Comparison of ENCODE assay signal across 9 cellular contexts in genomic region chr9:88651682-88652633, GRCh38.
A peak's percentile ranks its signal among the peaks of the same experiment; 100 is the strongest.
DNase-seq lines count a peak whose midpoint lies in the region; ATAC-seq, FAIRE-seq and TF ChIP-seq lines count a peak whose summit lies in the region.
"Had no signal": no experiment of that assay in that cellular context is flagged by ENCODE, and none has a peak within 500 bp of the region (broad histone marks: within the 10 kb centered on the region; RNA-seq: fewer than 3 reads in every experiment).

No MANE protein-coding gene starts in this region.

- peak; percentile 92 to 95 for ATAC-seq in right cardiac atrium
- no peak for ATAC-seq in activated CD8-positive, alpha-beta T cell treated with anti-CD3 and anti-CD28 coated beads for 36 hours
- ATAC-seq in HG02678 (IDR thresholded peaks at IDR 0.05; ENCODE audit: unreplicated experiment), result no peak

- H3K9me3 Mint-ChIP-seq in astrocyte (ENCODE audit: unreplicated experiment) (no peaks in the 10 kb centered on the region), nephron progenitor cell (peaks cover 11% of the 10 kb centered on the region)
- no peaks in the 10 kb centered on the region for H3K9me3 Mint-ChIP-seq in activated CD8-positive, alpha-beta T cell treated with anti-CD3 and anti-CD28 coated beads for 36 hours

- peak overlapping the region; percentile 87 for H3K4me2 ChIP-seq in GM23248 (ENCODE audit: unreplicated experiment)
- peak overlapping the region; percentile 73 for H3K4me2 ChIP-seq in astrocyte (ENCODE audit: low read length)

- H3K9me2 ChIP-seq in GM23248 (ENCODE audit: insufficient read depth), result no peaks in the 10 kb centered on the region

- H2AFZ ChIP-seq in GM23248 (peak overlapping the region; percentile 26; the same call in 1 of the 2 replicates), astrocyte (ENCODE audit: low read depth, low read length) (peak overlapping the region; percentile 20)

- H3K9ac ChIP-seq in GM23248, result peak overlapping the region; percentile 76
- peak overlapping the region; percentile 58 for H3K9ac ChIP-seq in astrocyte (ENCODE audit: low read length)

- peaks cover 14% of the 10 kb centered on the region for H3K4me1 Mint-ChIP-seq in astrocyte (ENCODE audit: low read depth, unreplicated experiment)
- H3K4me1 Mint-ChIP-seq in activated CD8-positive, alpha-beta T cell treated with anti-CD3 and anti-CD28 coated beads for 36 hours (ENCODE audit: low read depth), result no peaks in the 10 kb centered on the region
- no peaks in the 10 kb centered on the region for H3K4me1 Mint-ChIP-seq in nephron progenitor cell

- 1 to 2% methylated on average over 10 of the region's 10 CpGs for WGBS in GM23248 (ENCODE audit: low coverage in 1 of 2, low lambda C conversion rate in 2 of 2, missing lambda C conversion rate in 2 of 2), 2 experiments
- WGBS in right cardiac atrium, result 54% methylated on average over 10 of the region's 10 CpGs

- DNase-seq in GM23248 (peak; percentile 99), astrocyte (ENCODE audit: low read depth) (peak; percentile 98), right cardiac atrium (peak; percentile 90 to 95 (median 91)), NCI-H2081 (lab: John Stamatoyannopoulos, UW) (no peak), nephron progenitor cell (no peak)
- DNase-seq in activated CD8-positive, alpha-beta T cell treated with anti-CD3 and anti-CD28 coated beads for 36 hours, result no peak
- DNase-seq: activated CD4-positive, CD25-positive, alpha-beta regulatory T cell treated with anti-CD3 and anti-CD28 coated beads, Interleukin-2, amount 50 U/mL, for 72 hours had no signal

- no peak overlapping the region for H3K4me3 Mint-ChIP-seq in astrocyte (ENCODE audit: unreplicated experiment)
- no peak overlapping the region for H3K4me3 Mint-ChIP-seq in activated CD8-positive, alpha-beta T cell treated with anti-CD3 and anti-CD28 coated beads for 36 hours
- no peak overlapping the region for H3K4me3 Mint-ChIP-seq in nephron progenitor cell

- H3F3A ChIP-seq in GM23248 (ENCODE audit: insufficient read depth), result peaks cover 39% of the 10 kb centered on the region

- H3K9me3 ChIP-seq in GM23248 (ENCODE audit: low read depth), result no peaks in the 10 kb centered on the region
- H3K9me3 ChIP-seq in astrocyte (ENCODE audit: insufficient read depth, low read depth, low read length), result no peaks in the 10 kb centered on the region
- H3K9me3 ChIP-seq in right cardiac atrium (ENCODE audit: control insufficient read depth, low read length), result no peaks in the 10 kb centered on the region

- in situ Hi-C loops in GM23248 (cut with MboI), result no loop called here

- H3K27ac Mint-ChIP-seq in astrocyte (ENCODE audit: unreplicated experiment) (peak overlapping the region; percentile 70), nephron progenitor cell (no peak overlapping the region)
- H3K27ac Mint-ChIP-seq in activated CD8-positive, alpha-beta T cell treated with anti-CD3 and anti-CD28 coated beads for 36 hours, result no peak overlapping the region

- TF ChIP-seq CTCF in astrocyte (IDR thresholded peaks at IDR 0.05; ENCODE audit: insufficient read depth, low read depth, low read length) (peak; percentile 39), nephron progenitor cell (IDR thresholded peaks at IDR 0.05) (no peak)
- TF ChIP-seq CTCF in activated CD8-positive, alpha-beta T cell treated with anti-CD3 and anti-CD28 coated beads for 36 hours (IDR thresholded peaks at IDR 0.05), result no peak

- H3K4me1 ChIP-seq in GM23248 (ENCODE audit: insufficient read depth) (peaks cover 35% of the 10 kb centered on the region), astrocyte (ENCODE audit: insufficient read depth, low read length) (peaks cover 32% of the 10 kb centered on the region), right cardiac atrium (ENCODE audit: control insufficient read depth, insufficient read depth, low read length) (peaks cover 3% of the 10 kb centered on the region)

- POLR2A ChIA-PET in activated CD8-positive, alpha-beta T cell treated with anti-CD3 and anti-CD28 coated beads for 36 hours (lab: Charles Lee), result no interaction called here

- CTCF ChIA-PET in activated CD8-positive, alpha-beta T cell treated with anti-CD3 and anti-CD28 coated beads for 36 hours (lab: Charles Lee), result no interaction called here

- intact Hi-C loops in right cardiac atrium (cut with DNase I), result no loop called here
- intact Hi-C loops in activated CD8-positive, alpha-beta T cell treated with anti-CD3 and anti-CD28 coated beads for 36 hours (cut with micrococcal nuclease), result no loop called here

- H3K27me3 ChIP-seq in GM23248 (replicated peaks; ENCODE audit: insufficient read depth) (no peaks in the 10 kb centered on the region), astrocyte (ENCODE audit: insufficient read depth, low read length) (no peaks in the 10 kb centered on the region), right cardiac atrium (ENCODE audit: control insufficient read depth, insufficient read depth) (no peaks in the 10 kb centered on the region)

- H3K27me3 Mint-ChIP-seq in astrocyte (ENCODE audit: low read depth, unreplicated experiment) (peaks cover 2% of the 10 kb centered on the region), nephron progenitor cell (ENCODE audit: low read depth, poor library complexity) (peaks cover 4% of the 10 kb centered on the region)
- H3K27me3 Mint-ChIP-seq in activated CD8-positive, alpha-beta T cell treated with anti-CD3 and anti-CD28 coated beads for 36 hours, result peaks cover 6% of the 10 kb centered on the region

- no peaks in the 10 kb centered on the region for H4K20me1 ChIP-seq in GM23248 (ENCODE audit: insufficient read depth)
- no peaks in the 10 kb centered on the region for H4K20me1 ChIP-seq in astrocyte (ENCODE audit: insufficient read depth, low read length)

- peak; percentile 95 for FAIRE-seq in astrocyte (lab: Jason Lieb, UNC)

- H3K36me3 ChIP-seq in GM23248 (ENCODE audit: low read depth) (no peaks in the 10 kb centered on the region), astrocyte (ENCODE audit: insufficient read depth, low read length) (no peaks in the 10 kb centered on the region)

- H3K79me2 ChIP-seq in GM23248 (ENCODE audit: insufficient read depth) (no peaks in the 10 kb centered on the region), astrocyte (ENCODE audit: insufficient read depth, low read length) (no peaks in the 10 kb centered on the region)

- H3K27ac ChIP-seq in GM23248, result peak overlapping the region; percentile 97
- peak overlapping the region; percentile 89 for H3K27ac ChIP-seq in astrocyte (ENCODE audit: low read depth, low read length)
- H3K27ac ChIP-seq in right cardiac atrium (ENCODE audit: low read length), result peak overlapping the region; percentile 88
- peak overlapping the region in 17 of 21 experiments; percentile 5 to 85 (median 63) for H3K27ac ChIP-seq in skin epidermis

- H3K36me3 Mint-ChIP-seq in astrocyte (ENCODE audit: low read depth, unreplicated experiment), result no peaks in the 10 kb centered on the region
- H3K36me3 Mint-ChIP-seq in activated CD8-positive, alpha-beta T cell treated with anti-CD3 and anti-CD28 coated beads for 36 hours (ENCODE audit: low read depth), result no peaks in the 10 kb centered on the region
- no peaks in the 10 kb centered on the region for H3K36me3 Mint-ChIP-seq in nephron progenitor cell (ENCODE audit: low read depth)

- H3K4me3 ChIP-seq in GM23248, result peak overlapping the region; percentile 69
- peak overlapping the region; percentile 19 for H3K4me3 ChIP-seq in astrocyte (ENCODE audit: insufficient read depth, low read depth, low read length)
- no peak overlapping the region for H3K4me3 ChIP-seq in right cardiac atrium (ENCODE audit: low read length)
- H3K4me3 ChIP-seq in skin epidermis, result no peak overlapping the region

Comparison
In these comparisons a context has a peak if more than half of its experiments do, and no peak if none do; other contexts are left out.
1. DNase-seq: peak in GM23248 (single experiment), astrocyte (single experiment) and right cardiac atrium (3 of 3); none in activated CD8-positive, alpha-beta T cell treated with anti-CD3 and anti-CD28 coated beads for 36 hours (single experiment), NCI-H2081 (0 of 2) and nephron progenitor cell (single experiment).
2. H3K4me3 ChIP-seq: peak in GM23248 (single experiment) and astrocyte (single experiment); none in right cardiac atrium (single experiment) and skin epidermis (0 of 7).
3. ATAC-seq: peak in right cardiac atrium (2 of 2); none in activated CD8-positive, alpha-beta T cell treated with anti-CD3 and anti-CD28 coated beads for 36 hours (single experiment) and HG02678 (single experiment).
4. Peak in every context shown above with its lines, with median percentiles within 50 percentile points of each other: H3K27ac ChIP-seq.